In genomic region chr14:50003213-50004021, GRCh38 we compare ENCODE assay signal across 8 cellular contexts.
DNase-seq lines count a peak whose midpoint lies in the region; FAIRE-seq and TF ChIP-seq lines count a peak whose summit lies in the region.

No MANE protein-coding gene starts in this region.

- no peaks in the 10 kb centered on the region for H3K9me3 ChIP-seq in breast epithelium
- H3K9me3 ChIP-seq in kidney (ENCODE audit: control insufficient read depth in 1 of 2, low read length in 2 of 2): no peaks in the 10 kb centered on the region

- TF ChIP-seq CTCF in GM13976 (IDR thresholded peaks at IDR 0.05; ENCODE audit: borderline replicate concordance, control extremely low read depth, extremely low read depth, insufficient read depth, missing control alignments) (no peak), HFFc6 (IDR thresholded peaks at IDR 0.05) (peak; percentile 59), breast epithelium (IDR thresholded peaks at IDR 0.05) (no peak), kidney (IDR thresholded peaks at IDR 0.05; ENCODE audit: borderline replicate concordance, extremely low read depth, insufficient read depth) (peak; percentile 10)

- no peak for FAIRE-seq in kidney (lab: Jason Lieb, UNC)

- no peaks in the 10 kb centered on the region; the same call in 1 of the 2 replicates for H3K27me3 Mint-ChIP-seq in HFFc6 (ENCODE audit: insufficient read depth)

- peak overlapping the region; percentile 10 to 87 for H3K9ac ChIP-seq in kidney (ENCODE audit: low read length in 2 of 2)

- no peaks in the 10 kb centered on the region for H3K36me3 ChIP-seq in breast epithelium
- H3K36me3 ChIP-seq in kidney (ENCODE audit: control insufficient read depth in 1 of 2, insufficient read depth in 2 of 2, low read length in 2 of 2): no peaks in the 10 kb centered on the region

- H3K27ac ChIP-seq in breast epithelium (peak overlapping the region; percentile 96 to 98), kidney (ENCODE audit: low read depth in 2 of 2, low read length in 2 of 2) (peak overlapping the region; percentile 87 to 92)

- H3K27ac Mint-ChIP-seq in HFFc6: peak overlapping the region; percentile 93

- no peaks in the 10 kb centered on the region for H3K36me3 Mint-ChIP-seq in HFFc6 (ENCODE audit: low read depth)

- H3K9me3 Mint-ChIP-seq in HFFc6: no peaks in the 10 kb centered on the region

- peak; percentile 91 for DNase-seq in GM13976 (ENCODE audit: low spot score)
- DNase-seq in HFFc6: peak; percentile 70
- peak; percentile 70 for DNase-seq in NCI-H1092 treated with DMSO at 0.1 percent for 48 hours (lab: John Stamatoyannopoulos, UW)
- peak; percentile 85 for DNase-seq in UCSD-AML1 (lab: John Stamatoyannopoulos, UW; ENCODE audit: unreplicated experiment)
- DNase-seq in breast epithelium (ENCODE audit: low spot score in 2 of 2): peak; percentile 59 to 75
- DNase-seq in kidney: peak; percentile 96
- peak; percentile 34 to 57 for DNase-seq in stimulated activated CD4-positive, alpha-beta T cell treated with anti-CD3 and anti-CD28 coated beads, Interleukin-1b, Interleukin-23, amount 100 ng/mL, for 4 hours (ENCODE audit: low read depth in 2 of 2)
- no peak for DNase-seq in middle frontal gyrus (ENCODE audit: extremely low spot score, low spot score)

- H3K4me1 Mint-ChIP-seq in HFFc6 (ENCODE audit: low read depth): peaks cover 62% of the 10 kb centered on the region

- no peaks in the 10 kb centered on the region for H3K27me3 ChIP-seq in breast epithelium

- H3K4me1 ChIP-seq in breast epithelium (peaks cover 25 to 29% of the 10 kb centered on the region in 2 donors), kidney (ENCODE audit: control insufficient read depth in 1 of 2, insufficient read depth in 1 of 2, low read depth in 1 of 2, low read length in 2 of 2) (peaks cover 33 to 36% of the 10 kb centered on the region in 2 donors)

- H3K4me3 Mint-ChIP-seq in HFFc6: peak overlapping the region; percentile 86

- intact Hi-C loops in breast epithelium (cut with DNase I; ENCODE audit: low total_unique reads): loop anchor here (10.0 kb wide), 1 partner anchor 109 kb away; the partner anchor contains the start of gene ARF6
- intact Hi-C loops in kidney (cut with DNase I): no loop called here

- TF ChIP-seq POLR2A in breast epithelium (IDR thresholded peaks at IDR 0.05): no peak

- in situ Hi-C loops in GM13976 (cut with MboI; ENCODE audit: low sequenced_read_pairs, unreplicated experiment): loop anchor here (10.0 kb wide), 1 partner anchor 109 kb away; the partner anchor contains the start of gene ARF6

- H3K4me3 ChIP-seq in breast epithelium: peak overlapping the region; percentile 49 to 63 (median 58)
- H3K4me3 ChIP-seq in kidney (ENCODE audit: low read length in 2 of 2): peak overlapping the region; percentile 57 to 66

Comparison
In these comparisons a context has a peak if more than half of its experiments do, and no peak if none do; other contexts are left out.
1. CTCF ChIP-seq: peak in HFFc6 (single experiment) and kidney (single experiment); none in GM13976 (single experiment) and breast epithelium (0 of 3).